In the genomic region with DNA sequence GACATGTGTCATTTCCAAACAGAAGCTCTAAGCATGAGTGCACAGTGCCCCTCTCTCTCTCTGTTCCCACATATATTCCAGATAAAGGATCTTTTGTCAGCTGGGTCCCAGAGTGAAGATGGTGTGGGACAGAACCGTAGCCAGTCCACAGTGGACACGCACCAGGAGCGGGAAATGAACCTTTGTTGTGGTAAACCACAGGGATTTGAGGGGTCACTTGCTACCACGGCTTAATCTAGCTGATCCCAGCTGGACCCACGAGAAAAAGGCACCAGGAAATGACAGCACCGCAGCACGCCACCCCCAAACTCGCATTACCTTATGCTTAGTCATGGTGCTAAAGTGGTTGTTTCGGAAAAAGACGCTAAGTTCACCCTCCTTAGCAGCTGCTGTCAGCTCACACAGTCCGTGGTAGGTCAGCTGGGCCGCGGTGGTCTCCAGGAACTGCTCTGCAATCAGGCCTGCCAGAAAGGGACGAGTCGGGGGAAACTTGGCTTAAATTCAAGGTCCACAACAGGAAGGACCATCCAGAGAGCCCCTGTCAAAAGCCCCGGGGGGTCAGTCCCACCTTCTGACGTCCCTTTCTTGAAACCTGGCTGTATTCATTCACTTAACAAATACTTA, we compare ENCODE assay signal across 1 cellular context.
A peak's percentile ranks its signal among the peaks of the same experiment; 100 is the strongest.
TF ChIP-seq lines count a peak whose summit lies in the region.

No MANE protein-coding gene starts in this region.

TF ChIP-seq in K562, 482 proteins besides CTCF, POLR2A, EP300 and RAD21 (continued from another document and continues in another):
- TF ChIP-seq, protein P1, sequence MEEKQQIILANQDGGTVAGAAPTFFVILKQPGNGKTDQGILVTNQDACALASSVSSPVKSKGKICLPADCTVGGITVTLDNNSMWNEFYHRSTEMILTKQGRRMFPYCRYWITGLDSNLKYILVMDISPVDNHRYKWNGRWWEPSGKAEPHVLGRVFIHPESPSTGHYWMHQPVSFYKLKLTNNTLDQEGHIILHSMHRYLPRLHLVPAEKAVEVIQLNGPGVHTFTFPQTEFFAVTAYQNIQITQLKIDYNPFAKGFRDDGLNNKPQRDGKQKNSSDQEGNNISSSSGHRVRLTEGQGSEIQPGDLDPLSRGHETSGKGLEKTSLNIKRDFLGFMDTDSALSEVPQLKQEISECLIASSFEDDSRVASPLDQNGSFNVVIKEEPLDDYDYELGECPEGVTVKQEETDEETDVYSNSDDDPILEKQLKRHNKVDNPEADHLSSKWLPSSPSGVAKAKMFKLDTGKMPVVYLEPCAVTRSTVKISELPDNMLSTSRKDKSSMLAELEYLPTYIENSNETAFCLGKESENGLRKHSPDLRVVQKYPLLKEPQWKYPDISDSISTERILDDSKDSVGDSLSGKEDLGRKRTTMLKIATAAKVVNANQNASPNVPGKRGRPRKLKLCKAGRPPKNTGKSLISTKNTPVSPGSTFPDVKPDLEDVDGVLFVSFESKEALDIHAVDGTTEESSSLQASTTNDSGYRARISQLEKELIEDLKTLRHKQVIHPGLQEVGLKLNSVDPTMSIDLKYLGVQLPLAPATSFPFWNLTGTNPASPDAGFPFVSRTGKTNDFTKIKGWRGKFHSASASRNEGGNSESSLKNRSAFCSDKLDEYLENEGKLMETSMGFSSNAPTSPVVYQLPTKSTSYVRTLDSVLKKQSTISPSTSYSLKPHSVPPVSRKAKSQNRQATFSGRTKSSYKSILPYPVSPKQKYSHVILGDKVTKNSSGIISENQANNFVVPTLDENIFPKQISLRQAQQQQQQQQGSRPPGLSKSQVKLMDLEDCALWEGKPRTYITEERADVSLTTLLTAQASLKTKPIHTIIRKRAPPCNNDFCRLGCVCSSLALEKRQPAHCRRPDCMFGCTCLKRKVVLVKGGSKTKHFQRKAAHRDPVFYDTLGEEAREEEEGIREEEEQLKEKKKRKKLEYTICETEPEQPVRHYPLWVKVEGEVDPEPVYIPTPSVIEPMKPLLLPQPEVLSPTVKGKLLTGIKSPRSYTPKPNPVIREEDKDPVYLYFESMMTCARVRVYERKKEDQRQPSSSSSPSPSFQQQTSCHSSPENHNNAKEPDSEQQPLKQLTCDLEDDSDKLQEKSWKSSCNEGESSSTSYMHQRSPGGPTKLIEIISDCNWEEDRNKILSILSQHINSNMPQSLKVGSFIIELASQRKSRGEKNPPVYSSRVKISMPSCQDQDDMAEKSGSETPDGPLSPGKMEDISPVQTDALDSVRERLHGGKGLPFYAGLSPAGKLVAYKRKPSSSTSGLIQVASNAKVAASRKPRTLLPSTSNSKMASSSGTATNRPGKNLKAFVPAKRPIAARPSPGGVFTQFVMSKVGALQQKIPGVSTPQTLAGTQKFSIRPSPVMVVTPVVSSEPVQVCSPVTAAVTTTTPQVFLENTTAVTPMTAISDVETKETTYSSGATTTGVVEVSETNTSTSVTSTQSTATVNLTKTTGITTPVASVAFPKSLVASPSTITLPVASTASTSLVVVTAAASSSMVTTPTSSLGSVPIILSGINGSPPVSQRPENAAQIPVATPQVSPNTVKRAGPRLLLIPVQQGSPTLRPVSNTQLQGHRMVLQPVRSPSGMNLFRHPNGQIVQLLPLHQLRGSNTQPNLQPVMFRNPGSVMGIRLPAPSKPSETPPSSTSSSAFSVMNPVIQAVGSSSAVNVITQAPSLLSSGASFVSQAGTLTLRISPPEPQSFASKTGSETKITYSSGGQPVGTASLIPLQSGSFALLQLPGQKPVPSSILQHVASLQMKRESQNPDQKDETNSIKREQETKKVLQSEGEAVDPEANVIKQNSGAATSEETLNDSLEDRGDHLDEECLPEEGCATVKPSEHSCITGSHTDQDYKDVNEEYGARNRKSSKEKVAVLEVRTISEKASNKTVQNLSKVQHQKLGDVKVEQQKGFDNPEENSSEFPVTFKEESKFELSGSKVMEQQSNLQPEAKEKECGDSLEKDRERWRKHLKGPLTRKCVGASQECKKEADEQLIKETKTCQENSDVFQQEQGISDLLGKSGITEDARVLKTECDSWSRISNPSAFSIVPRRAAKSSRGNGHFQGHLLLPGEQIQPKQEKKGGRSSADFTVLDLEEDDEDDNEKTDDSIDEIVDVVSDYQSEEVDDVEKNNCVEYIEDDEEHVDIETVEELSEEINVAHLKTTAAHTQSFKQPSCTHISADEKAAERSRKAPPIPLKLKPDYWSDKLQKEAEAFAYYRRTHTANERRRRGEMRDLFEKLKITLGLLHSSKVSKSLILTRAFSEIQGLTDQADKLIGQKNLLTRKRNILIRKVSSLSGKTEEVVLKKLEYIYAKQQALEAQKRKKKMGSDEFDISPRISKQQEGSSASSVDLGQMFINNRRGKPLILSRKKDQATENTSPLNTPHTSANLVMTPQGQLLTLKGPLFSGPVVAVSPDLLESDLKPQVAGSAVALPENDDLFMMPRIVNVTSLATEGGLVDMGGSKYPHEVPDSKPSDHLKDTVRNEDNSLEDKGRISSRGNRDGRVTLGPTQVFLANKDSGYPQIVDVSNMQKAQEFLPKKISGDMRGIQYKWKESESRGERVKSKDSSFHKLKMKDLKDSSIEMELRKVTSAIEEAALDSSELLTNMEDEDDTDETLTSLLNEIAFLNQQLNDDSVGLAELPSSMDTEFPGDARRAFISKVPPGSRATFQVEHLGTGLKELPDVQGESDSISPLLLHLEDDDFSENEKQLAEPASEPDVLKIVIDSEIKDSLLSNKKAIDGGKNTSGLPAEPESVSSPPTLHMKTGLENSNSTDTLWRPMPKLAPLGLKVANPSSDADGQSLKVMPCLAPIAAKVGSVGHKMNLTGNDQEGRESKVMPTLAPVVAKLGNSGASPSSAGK (IDR thresholded peaks at IDR 0.05): peak; percentile 63
- TF ChIP-seq, protein P2, sequence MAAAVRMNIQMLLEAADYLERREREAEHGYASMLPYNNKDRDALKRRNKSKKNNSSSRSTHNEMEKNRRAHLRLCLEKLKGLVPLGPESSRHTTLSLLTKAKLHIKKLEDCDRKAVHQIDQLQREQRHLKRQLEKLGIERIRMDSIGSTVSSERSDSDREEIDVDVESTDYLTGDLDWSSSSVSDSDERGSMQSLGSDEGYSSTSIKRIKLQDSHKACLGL (CRISPR knock-in tag; IDR thresholded peaks at IDR 0.05; ENCODE audit: borderline replicate concordance, poor library complexity, severe bottlenecking): no peak
- peak; percentile 53 for TF ChIP-seq POLR2G (IDR thresholded peaks at IDR 0.05; ENCODE audit: low read depth, low read length)
- TF ChIP-seq HCFC1 (IDR thresholded peaks at IDR 0.05; ENCODE audit: low read depth, low read length): no peak
- TF ChIP-seq BCL6 (CRISPR knock-in tag; IDR thresholded peaks at IDR 0.05): no peak
- peak; percentile 55; the same call in 1 of the 2 replicates for TF ChIP-seq MEF2D (tag; conservative IDR thresholded peaks at IDR 0.05; ENCODE audit: low read depth)
- no peak for TF ChIP-seq SETDB1 (IDR thresholded peaks at IDR 0.05; ENCODE audit: low read length)
- peak; percentile 79 for TF ChIP-seq NFE2L1 (tag; IDR thresholded peaks at IDR 0.05; ENCODE audit: borderline replicate concordance, low read depth)
- TF ChIP-seq SRSF9 (IDR thresholded peaks at IDR 0.05; ENCODE audit: borderline replicate concordance, low read depth, low read length): no peak
- TF ChIP-seq, protein P3, sequence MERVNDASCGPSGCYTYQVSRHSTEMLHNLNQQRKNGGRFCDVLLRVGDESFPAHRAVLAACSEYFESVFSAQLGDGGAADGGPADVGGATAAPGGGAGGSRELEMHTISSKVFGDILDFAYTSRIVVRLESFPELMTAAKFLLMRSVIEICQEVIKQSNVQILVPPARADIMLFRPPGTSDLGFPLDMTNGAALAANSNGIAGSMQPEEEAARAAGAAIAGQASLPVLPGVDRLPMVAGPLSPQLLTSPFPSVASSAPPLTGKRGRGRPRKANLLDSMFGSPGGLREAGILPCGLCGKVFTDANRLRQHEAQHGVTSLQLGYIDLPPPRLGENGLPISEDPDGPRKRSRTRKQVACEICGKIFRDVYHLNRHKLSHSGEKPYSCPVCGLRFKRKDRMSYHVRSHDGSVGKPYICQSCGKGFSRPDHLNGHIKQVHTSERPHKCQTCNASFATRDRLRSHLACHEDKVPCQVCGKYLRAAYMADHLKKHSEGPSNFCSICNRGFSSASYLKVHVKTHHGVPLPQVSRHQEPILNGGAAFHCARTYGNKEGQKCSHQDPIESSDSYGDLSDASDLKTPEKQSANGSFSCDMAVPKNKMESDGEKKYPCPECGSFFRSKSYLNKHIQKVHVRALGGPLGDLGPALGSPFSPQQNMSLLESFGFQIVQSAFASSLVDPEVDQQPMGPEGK (CRISPR knock-in tag; IDR thresholded peaks at IDR 0.05; ENCODE audit: borderline replicate concordance): no peak
- TF ChIP-seq CCNT2 (IDR thresholded peaks at IDR 0.05; ENCODE audit: borderline replicate concordance, extremely low read depth, insufficient read length, low read depth, low read length): no peak
- TF ChIP-seq NFIX (CRISPR knock-in tag; IDR thresholded peaks at IDR 0.05; ENCODE audit: low read depth): no peak
- no peak for TF ChIP-seq ZNF12 (CRISPR knock-in tag; IDR thresholded peaks at IDR 0.05)
- TF ChIP-seq FOXA1 (IDR thresholded peaks at IDR 0.05; ENCODE audit: borderline replicate concordance): no peak
- TF ChIP-seq HNRNPL (IDR thresholded peaks at IDR 0.05; ENCODE audit: low read depth, low read length): no peak
- TF ChIP-seq BACH1 (tag; IDR thresholded peaks at IDR 0.05): peak; percentile 85
- no peak for TF ChIP-seq XRCC5 (IDR thresholded peaks at IDR 0.05; ENCODE audit: low read depth, low read length)
- no peak for TF ChIP-seq PTTG1 (tag; IDR thresholded peaks at IDR 0.05; ENCODE audit: low read depth)
- no peak for TF ChIP-seq MCM2 (IDR thresholded peaks at IDR 0.05; ENCODE audit: low read depth)
- peak in 1 of 2 experiments; percentile 21; a peak in 1 of 4 replicates for TF ChIP-seq ARNT (IDR thresholded peaks at IDR 0.05)
- TF ChIP-seq PHB (CRISPR knock-in tag; IDR thresholded peaks at IDR 0.05): no peak
- TF ChIP-seq, protein P4, sequence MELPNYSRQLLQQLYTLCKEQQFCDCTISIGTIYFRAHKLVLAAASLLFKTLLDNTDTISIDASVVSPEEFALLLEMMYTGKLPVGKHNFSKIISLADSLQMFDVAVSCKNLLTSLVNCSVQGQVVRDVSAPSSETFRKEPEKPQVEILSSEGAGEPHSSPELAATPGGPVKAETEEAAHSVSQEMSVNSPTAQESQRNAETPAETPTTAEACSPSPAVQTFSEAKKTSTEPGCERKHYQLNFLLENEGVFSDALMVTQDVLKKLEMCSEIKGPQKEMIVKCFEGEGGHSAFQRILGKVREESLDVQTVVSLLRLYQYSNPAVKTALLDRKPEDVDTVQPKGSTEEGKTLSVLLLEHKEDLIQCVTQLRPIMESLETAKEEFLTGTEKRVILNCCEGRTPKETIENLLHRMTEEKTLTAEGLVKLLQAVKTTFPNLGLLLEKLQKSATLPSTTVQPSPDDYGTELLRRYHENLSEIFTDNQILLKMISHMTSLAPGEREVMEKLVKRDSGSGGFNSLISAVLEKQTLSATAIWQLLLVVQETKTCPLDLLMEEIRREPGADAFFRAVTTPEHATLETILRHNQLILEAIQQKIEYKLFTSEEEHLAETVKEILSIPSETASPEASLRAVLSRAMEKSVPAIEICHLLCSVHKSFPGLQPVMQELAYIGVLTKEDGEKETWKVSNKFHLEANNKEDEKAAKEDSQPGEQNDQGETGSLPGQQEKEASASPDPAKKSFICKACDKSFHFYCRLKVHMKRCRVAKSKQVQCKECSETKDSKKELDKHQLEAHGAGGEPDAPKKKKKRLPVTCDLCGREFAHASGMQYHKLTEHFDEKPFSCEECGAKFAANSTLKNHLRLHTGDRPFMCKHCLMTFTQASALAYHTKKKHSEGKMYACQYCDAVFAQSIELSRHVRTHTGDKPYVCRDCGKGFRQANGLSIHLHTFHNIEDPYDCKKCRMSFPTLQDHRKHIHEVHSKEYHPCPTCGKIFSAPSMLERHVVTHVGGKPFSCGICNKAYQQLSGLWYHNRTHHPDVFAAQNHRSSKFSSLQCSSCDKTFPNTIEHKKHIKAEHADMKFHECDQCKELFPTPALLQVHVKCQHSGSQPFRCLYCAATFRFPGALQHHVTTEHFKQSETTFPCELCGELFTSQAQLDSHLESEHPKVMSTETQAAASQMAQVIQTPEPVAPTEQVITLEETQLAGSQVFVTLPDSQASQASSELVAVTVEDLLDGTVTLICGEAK (IDR thresholded peaks at IDR 0.05): no peak
- TF ChIP-seq, protein P4 (CRISPR knock-in tag; IDR thresholded peaks at IDR 0.05): no peak
- TF ChIP-seq NR3C1 (CRISPR knock-in tag; IDR thresholded peaks at IDR 0.05): no peak
- TF ChIP-seq, protein P5, sequence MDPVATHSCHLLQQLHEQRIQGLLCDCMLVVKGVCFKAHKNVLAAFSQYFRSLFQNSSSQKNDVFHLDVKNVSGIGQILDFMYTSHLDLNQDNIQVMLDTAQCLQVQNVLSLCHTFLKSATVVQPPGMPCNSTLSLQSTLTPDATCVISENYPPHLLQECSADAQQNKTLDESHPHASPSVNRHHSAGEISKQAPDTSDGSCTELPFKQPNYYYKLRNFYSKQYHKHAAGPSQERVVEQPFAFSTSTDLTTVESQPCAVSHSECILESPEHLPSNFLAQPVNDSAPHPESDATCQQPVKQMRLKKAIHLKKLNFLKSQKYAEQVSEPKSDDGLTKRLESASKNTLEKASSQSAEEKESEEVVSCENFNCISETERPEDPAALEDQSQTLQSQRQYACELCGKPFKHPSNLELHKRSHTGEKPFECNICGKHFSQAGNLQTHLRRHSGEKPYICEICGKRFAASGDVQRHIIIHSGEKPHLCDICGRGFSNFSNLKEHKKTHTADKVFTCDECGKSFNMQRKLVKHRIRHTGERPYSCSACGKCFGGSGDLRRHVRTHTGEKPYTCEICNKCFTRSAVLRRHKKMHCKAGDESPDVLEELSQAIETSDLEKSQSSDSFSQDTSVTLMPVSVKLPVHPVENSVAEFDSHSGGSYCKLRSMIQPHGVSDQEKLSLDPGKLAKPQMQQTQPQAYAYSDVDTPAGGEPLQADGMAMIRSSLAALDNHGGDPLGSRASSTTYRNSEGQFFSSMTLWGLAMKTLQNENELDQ (CRISPR knock-in tag; IDR thresholded peaks at IDR 0.05; ENCODE audit: borderline replicate concordance): no peak
